7 cellular contexts compared by ENCODE assay signal in genomic region chr5:87826507-87826906, GRCh38.
"Had no signal": no experiment of that assay in that cellular context is flagged by ENCODE, and none has a peak within 500 bp of the region (broad histone marks: within the 10 kb centered on the region; RNA-seq: fewer than 3 reads in every experiment).

No MANE protein-coding gene starts in this region.

- DNase-seq: GM23248, GOT3, H7, IMR-90 had no signal

- ATAC-seq: HCT116, K562 had no signal

- H3K36me3 ChIP-seq: HAP-1 had no signal

- H3K4me3 ChIP-seq: GM23248, HAP-1, K562 had no signal

- H3K27ac ChIP-seq: GM23248 had no signal

- H3K9me3 ChIP-seq: HAP-1 had no signal
